ENCODE assay signal across 15 cellular contexts in genomic region chr3:146071636-146072035, GRCh38.
"Had no signal": no experiment of that assay in that cellular context is flagged by ENCODE, and none has a peak within 500 bp of the region (broad histone marks: within the 10 kb centered on the region; RNA-seq: fewer than 3 reads in every experiment).

No MANE protein-coding gene starts in this region.

- H3K4me1 ChIP-seq: body of pancreas, uterus had no signal

- H3K9me3 ChIP-seq: body of pancreas, SK-N-SH, uterus had no signal

- H3K4me1 Mint-ChIP-seq: activated B cell treated with CpG ODN at 0.5 μM for 24 hours; activated CD4-positive, alpha-beta T cell treated with anti-CD3 and anti-CD28 coated beads, Interleukin-2, amount 10 ng/mL, durations not matched to agents 24 days and 14 days; nephron; stimulated activated naive CD8-positive, alpha-beta T cell treated with anti-CD3 and anti-CD28 coated beads, Interleukin-15, amount 100 ng/mL, for 72 hours; T-helper 17 cell had no signal

- H3K4me3 ChIP-seq: body of pancreas, uterus had no signal

- H3K4me3 Mint-ChIP-seq: activated B cell treated with CpG ODN at 0.5 μM for 24 hours; activated CD4-positive, alpha-beta T cell treated with anti-CD3 and anti-CD28 coated beads, Interleukin-2, amount 10 ng/mL, durations not matched to agents 24 days and 14 days; nephron; stimulated activated naive CD8-positive, alpha-beta T cell treated with anti-CD3 and anti-CD28 coated beads, Interleukin-15, amount 100 ng/mL, for 72 hours; T-helper 17 cell had no signal

- H3K9me2 ChIP-seq: SK-N-SH had no signal

- H3K9ac ChIP-seq: SK-N-SH had no signal

- H3K9me3 Mint-ChIP-seq: activated B cell treated with CpG ODN at 0.5 μM for 24 hours; activated CD4-positive, alpha-beta T cell treated with anti-CD3 and anti-CD28 coated beads, Interleukin-2, amount 10 ng/mL, durations not matched to agents 24 days and 14 days; activated T-helper 2 cell treated with anti-CD3 and anti-CD28 coated beads, Interferon-gamma antibody, Interleukin-2, Interleukin-4, amounts not matched to agents 10 μg/mL and 5 μg/mL and 100 μg/mL, durations not matched to agents 14 hours and 24 hours and 36 hours; nephron; stimulated activated naive CD8-positive, alpha-beta T cell treated with anti-CD3 and anti-CD28 coated beads, Interleukin-15, amount 100 ng/mL, for 72 hours had no signal

- ATAC-seq: body of pancreas; stimulated activated naive CD8-positive, alpha-beta T cell treated with anti-CD3 and anti-CD28 coated beads, Interleukin-15, amount 100 ng/mL, for 72 hours; T-helper 17 cell had no signal

- H3K27me3 ChIP-seq: body of pancreas, uterus had no signal

- H3K36me3 ChIP-seq: uterus had no signal

- H3K27ac ChIP-seq: body of pancreas had no signal

- DNase-seq: activated B cell treated with CpG ODN at 0.5 μM for 24 hours; activated CD4-positive, alpha-beta T cell treated with anti-CD3 and anti-CD28 coated beads, Interleukin-2, amount 10 ng/mL, durations not matched to agents 24 days and 14 days; activated naive CD4-positive, alpha-beta T cell treated with anti-CD3 and anti-CD28 coated beads, Interleukin-2, amount 50 U/mL, for 16 hours; activated T-cell treated with anti-CD3 and anti-CD28 coated beads for 4 hours; amniotic stem cell; body of pancreas; kidney; mammary epithelial cell; SK-N-SH; stimulated activated CD4-positive, alpha-beta T cell treated with anti-CD3 and anti-CD28 coated beads, Interleukin-4, amount 100 ng/mL, for 24 hours; stimulated activated naive CD8-positive, alpha-beta T cell treated with anti-CD3 and anti-CD28 coated beads, Interleukin-15, amount 100 ng/mL, for 72 hours; T-helper 17 cell; uterus had no signal

- H3K4me2 ChIP-seq: SK-N-SH had no signal

- H3K27ac Mint-ChIP-seq: activated B cell treated with CpG ODN at 0.5 μM for 24 hours; activated CD4-positive, alpha-beta T cell treated with anti-CD3 and anti-CD28 coated beads, Interleukin-2, amount 10 ng/mL, durations not matched to agents 24 days and 14 days; activated T-helper 2 cell treated with anti-CD3 and anti-CD28 coated beads, Interferon-gamma antibody, Interleukin-2, Interleukin-4, amounts not matched to agents 10 μg/mL and 5 μg/mL and 100 μg/mL, durations not matched to agents 14 hours and 24 hours and 36 hours; nephron; stimulated activated naive CD8-positive, alpha-beta T cell treated with anti-CD3 and anti-CD28 coated beads, Interleukin-15, amount 100 ng/mL, for 72 hours; T-helper 17 cell had no signal

- H3K27me3 Mint-ChIP-seq: activated B cell treated with CpG ODN at 0.5 μM for 24 hours; activated CD4-positive, alpha-beta T cell treated with anti-CD3 and anti-CD28 coated beads, Interleukin-2, amount 10 ng/mL, durations not matched to agents 24 days and 14 days; stimulated activated naive CD8-positive, alpha-beta T cell treated with anti-CD3 and anti-CD28 coated beads, Interleukin-15, amount 100 ng/mL, for 72 hours had no signal
